Comparison of ENCODE assay signal across 8 cellular contexts in the genomic region with DNA sequence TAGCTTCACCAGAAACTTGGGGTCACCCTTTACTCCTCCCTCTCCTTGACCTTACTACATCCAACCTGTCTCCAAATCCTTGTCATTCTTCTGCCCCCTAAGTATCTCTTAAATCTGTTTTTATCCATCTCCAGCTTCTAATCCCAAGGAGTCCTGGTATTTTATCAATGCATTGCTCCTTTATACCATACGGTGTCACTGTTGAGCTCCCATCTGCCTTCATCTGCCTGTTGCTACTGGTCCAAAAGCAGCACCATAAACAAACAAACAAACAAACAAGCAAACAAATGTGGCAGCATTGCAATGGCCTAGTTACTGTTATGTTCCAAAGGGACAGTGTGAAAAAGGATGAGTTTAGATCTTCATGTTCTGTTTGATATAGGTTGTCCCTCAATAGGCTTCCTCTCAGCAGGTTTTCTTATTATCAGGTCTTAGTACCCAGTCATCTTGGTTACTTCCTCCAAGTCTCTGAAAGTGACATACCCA. TPM values are rescaled to one million over a fixed set of nuclear protein-coding genes. Genes with fewer than 3 reads are reported as not detected.
DNase-seq lines count a peak whose midpoint lies in the region; ATAC-seq and TF ChIP-seq lines count a peak whose summit lies in the region.

No MANE protein-coding gene starts in this region.

- DNase-seq in NCI-H2107 treated with DMSO at 0.1 percent for 48 hours (lab: John Stamatoyannopoulos, UW; ENCODE audit: unreplicated experiment) (peak; percentile 50), NCI-H2107 (lab: John Stamatoyannopoulos, UW) (no peak), NCI-H82 treated with DMSO at 0.1 percent for 48 hours (lab: John Stamatoyannopoulos, UW; ENCODE audit: unreplicated experiment) (peak; percentile 54), cerebellar cortex (ENCODE audit: low spot score) (peak; percentile 79), left lung (no peak), uterus (no peak), NCI-H524 treated with DMSO at 0.1 percent for 48 hours (lab: John Stamatoyannopoulos, UW) (no peak)

- H3K27me3 ChIP-seq in left lung (no peaks in the 10 kb centered on the region), uterus (no peaks in the 10 kb centered on the region)

- TF ChIP-seq POLR2A in uterus (IDR thresholded peaks at IDR 0.05) = no peak

- intact Hi-C loops in left lung (cut with DNase I) = loop anchor here in 1 of 2 donors (5.0 kb wide), 1 partner anchor 176 kb away; no protein-coding TSS in a partner anchor
- intact Hi-C loops in uterus (cut with DNase I; ENCODE audit: low total_unique reads) = no loop called here

- H3K9me3 ChIP-seq in left lung = no peaks in the 10 kb centered on the region
- H3K9me3 ChIP-seq in uterus = no peaks in the 10 kb centered on the region

- ATAC-seq in HG02642 (IDR thresholded peaks at IDR 0.05; ENCODE audit: poor library complexity, unreplicated experiment) (peak; percentile 53), left lung (peak; percentile 89)

- no peak overlapping the region for H3K27ac ChIP-seq in left lung
- no peak overlapping the region for H3K27ac ChIP-seq in uterus

- H3K4me3 ChIP-seq in left lung = no peak overlapping the region
- no peak overlapping the region for H3K4me3 ChIP-seq in uterus

- H3K36me3 ChIP-seq in left lung (peaks cover 0 to 35% of the 10 kb centered on the region in 2 donors), uterus (no peaks in the 10 kb centered on the region)

- TF ChIP-seq CTCF in left lung (IDR thresholded peaks at IDR 0.05) (peak; percentile 65 to 70), uterus (IDR thresholded peaks at IDR 0.05) (peak; percentile 61 to 86 (median 79))

- no peaks in the 10 kb centered on the region for H3K4me1 ChIP-seq in left lung
- H3K4me1 ChIP-seq in uterus = no peaks in the 10 kb centered on the region

RNA-seq across cellular contexts. Expression of a gene that starts 34.2 kb away (rescaled TPM):
- total RNA-seq in left lung (10 to 100 TPM in 1 of 2 donors, 1 to 10 TPM in 1; 7.1 to 12.5 TPM), uterus (10 to 100 TPM in 3 of 4 donors, 1 to 10 TPM in 1; 9.4 to 32.5 (median 22.5) TPM)

RNA-seq across cellular contexts. Expression of a gene that starts 50.0 kb away (rescaled TPM):
- total RNA-seq in left lung (10 to 100 TPM; 36.8 to 46.4 TPM), uterus (10 to 100 TPM in 3 of 4 donors, 1 to 10 TPM in 1; 7.9 to 40.7 (median 28.4) TPM)

RNA-seq across cellular contexts. Expression of a gene that starts 50.2 kb away (rescaled TPM):
- 10 to 100 TPM; 41.3 to 51.0 TPM for total RNA-seq in left lung
- 10 to 100 TPM; 34.4 to 58.5 (median 51.8) TPM for total RNA-seq in uterus

RNA-seq across cellular contexts. Expression of a gene that starts 57.6 kb away (rescaled TPM):
- total RNA-seq in left lung (10 to 100 TPM; 20.6 to 24.5 TPM), uterus (10 to 100 TPM in 3 of 4 donors, 1 to 10 TPM in 1; 9.5 to 42.4 (median 29.6) TPM)

Comparison
In these comparisons a context has a peak if more than half of its experiments do, and no peak if none do; other contexts are left out.
1. DNase-seq: peak in NCI-H2107 treated with DMSO at 0.1 percent for 48 hours (single experiment), NCI-H82 treated with DMSO at 0.1 percent for 48 hours (single experiment) and cerebellar cortex (single experiment); none in NCI-H2107 (single experiment), left lung (0 of 2), uterus (0 of 2) and NCI-H524 treated with DMSO at 0.1 percent for 48 hours (single experiment).